ENCODE assay signal across 20 cellular contexts in the genomic region with DNA sequence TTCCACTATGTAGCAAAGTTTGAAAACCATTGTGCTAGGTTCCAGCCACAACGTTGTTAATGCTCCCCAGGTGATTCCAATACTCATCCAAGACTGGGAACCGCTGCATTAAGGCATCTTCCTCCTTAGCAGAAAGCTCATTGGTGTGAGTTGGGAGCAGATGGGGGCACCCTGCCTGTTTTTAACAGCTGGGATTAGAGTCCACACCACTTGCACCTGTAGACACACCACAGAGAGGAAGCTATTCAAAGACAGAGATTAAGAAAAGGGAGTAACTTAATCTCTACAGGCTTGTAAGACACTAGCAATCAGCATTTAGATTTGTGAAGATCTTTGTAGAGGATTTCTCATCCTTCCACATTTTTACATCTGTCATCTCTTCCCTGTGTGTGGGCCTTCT.
DNase-seq lines count a peak whose midpoint lies in the region; ATAC-seq and TF ChIP-seq lines count a peak whose summit lies in the region.
"Had no signal": no experiment of that assay in that cellular context is flagged by ENCODE, and none has a peak within 500 bp of the region (broad histone marks: within the 10 kb centered on the region; RNA-seq: fewer than 3 reads in every experiment).

No MANE protein-coding gene starts in this region.

- no peak overlapping the region for H3K4me2 ChIP-seq in DND-41 (ENCODE audit: insufficient read depth, low read length)
- H3K4me2 ChIP-seq: BLaER1 treated with 17β-estradiol and CSF1 and Interleukin-3, amounts not matched to agents 10 nM and 100 nM had no signal

- H3K4me1 Mint-ChIP-seq in central memory CD8-positive, alpha-beta T cell = no peaks in the 10 kb centered on the region
- H3K4me1 Mint-ChIP-seq in T-helper 2 cell treated with Interferon-gamma antibody and Interleukin-4, amounts not matched to agents 5 μg/mL and 100 μg/mL, for 36 hours (ENCODE audit: low read depth) = peaks cover 5% of the 10 kb centered on the region

- no peaks in the 10 kb centered on the region for H4K20me1 ChIP-seq in DND-41 (ENCODE audit: insufficient read depth, low read length)
- H4K20me1 ChIP-seq: BLaER1 treated with 17β-estradiol and CSF1 and Interleukin-3, amounts not matched to agents 10 nM and 100 nM had no signal

- ATAC-seq in DND-41 (ENCODE audit: insufficient read depth, low read depth) (peak; percentile 73), left lobe of liver (no peak)
- no peak for ATAC-seq in central memory CD8-positive, alpha-beta T cell (replicated peaks; ENCODE audit: extremely low read depth, poor library complexity, severe bottlenecking)
- ATAC-seq: HCT116, HepG2 had no signal

- no peaks in the 10 kb centered on the region for H3K36me3 ChIP-seq in DND-41 (ENCODE audit: insufficient read depth, low read length)
- H3K36me3 ChIP-seq: BLaER1 treated with 17β-estradiol and CSF1 and Interleukin-3, amounts not matched to agents 10 nM and 100 nM had no signal

- H3K4me3 Mint-ChIP-seq in central memory CD8-positive, alpha-beta T cell = no peak overlapping the region
- H3K4me3 Mint-ChIP-seq in T-helper 2 cell treated with Interferon-gamma antibody and Interleukin-4, amounts not matched to agents 5 μg/mL and 100 μg/mL, for 36 hours = no peak overlapping the region
- H3K4me3 Mint-ChIP-seq: CD8-positive, alpha-beta memory T cell; IgD-negative memory B cell had no signal

- H3K27me3 ChIP-seq in DND-41 (ENCODE audit: insufficient read depth, low read length, poor library complexity) = no peaks in the 10 kb centered on the region
- H3K27me3 ChIP-seq: BLaER1 treated with 17β-estradiol and CSF1 and Interleukin-3, amounts not matched to agents 10 nM and 100 nM had no signal

- H3K27ac Mint-ChIP-seq in central memory CD8-positive, alpha-beta T cell (ENCODE audit: low read depth) = peak overlapping the region; percentile 51
- no peak overlapping the region for H3K27ac Mint-ChIP-seq in T-helper 2 cell treated with Interferon-gamma antibody and Interleukin-4, amounts not matched to agents 5 μg/mL and 100 μg/mL, for 36 hours
- H3K27ac Mint-ChIP-seq: CD8-positive, alpha-beta memory T cell; IgD-negative memory B cell had no signal

- H3K4me3 ChIP-seq in DND-41 (ENCODE audit: low read depth in 1 of 2, low read length in 2 of 2) = no peak overlapping the region
- H3K4me3 ChIP-seq: BLaER1 treated with 17β-estradiol and CSF1 and Interleukin-3, amounts not matched to agents 10 nM and 100 nM had no signal

- H3K36me3 Mint-ChIP-seq in central memory CD8-positive, alpha-beta T cell (ENCODE audit: insufficient read depth) = no peaks in the 10 kb centered on the region
- H3K36me3 Mint-ChIP-seq in T-helper 2 cell treated with Interferon-gamma antibody and Interleukin-4, amounts not matched to agents 5 μg/mL and 100 μg/mL, for 36 hours (ENCODE audit: low read depth) = no peaks in the 10 kb centered on the region
- H3K36me3 Mint-ChIP-seq: CD8-positive, alpha-beta memory T cell; IgD-negative memory B cell had no signal

- TF ChIP-seq CTCF in DND-41 (IDR thresholded peaks at IDR 0.05; ENCODE audit: borderline replicate concordance, extremely low read depth, low read length, poor library complexity, severe bottlenecking) = no peak

- peak; percentile 38 for DNase-seq in DND-41
- peak; percentile 80 for DNase-seq in MV-4-11 (lab: John Stamatoyannopoulos, UW)
- peak; percentile 77 for DNase-seq in NCI-H82 (lab: John Stamatoyannopoulos, UW)
- DNase-seq in central memory CD8-positive, alpha-beta T cell (ENCODE audit: low spot score in 2 of 2) = no peak
- no peak for DNase-seq in stimulated activated naive CD4-positive, alpha-beta T cell (lab: John Stamatoyannopoulos, UW)
- no peak for DNase-seq in T-helper 2 cell treated with Interferon-gamma antibody and Interleukin-4, amounts not matched to agents 5 μg/mL and 100 μg/mL, for 36 hours (ENCODE audit: low spot score)
- DNase-seq in left lobe of liver (ENCODE audit: low spot score) = no peak
- no peak for DNase-seq in SW480 (ENCODE audit: low spot score)
- DNase-seq: 8988T; CD8-positive, alpha-beta memory T cell; COR-L47; DMS 273 treated with DMSO at 0.1 percent for 48 hours; DMS53; GDM1; GOT3; H7 had no signal

- H3K4me1 ChIP-seq in DND-41 (ENCODE audit: insufficient read depth, low read length) = peaks cover 48% of the 10 kb centered on the region
- H3K4me1 ChIP-seq: BLaER1 treated with 17β-estradiol and CSF1 and Interleukin-3, amounts not matched to agents 10 nM and 100 nM had no signal

- H3K27ac ChIP-seq in DND-41 (ENCODE audit: low read length) = peak overlapping the region; percentile 61
- H3K27ac ChIP-seq: BLaER1 treated with 17β-estradiol and CSF1 and Interleukin-3, amounts not matched to agents 10 nM and 100 nM had no signal

- peaks cover 25% of the 10 kb centered on the region for H3K27me3 Mint-ChIP-seq in central memory CD8-positive, alpha-beta T cell
- H3K27me3 Mint-ChIP-seq in T-helper 2 cell treated with Interferon-gamma antibody and Interleukin-4, amounts not matched to agents 5 μg/mL and 100 μg/mL, for 36 hours (ENCODE audit: low read depth) = peaks cover 3% of the 10 kb centered on the region
- H3K27me3 Mint-ChIP-seq: IgD-negative memory B cell had no signal

- no peak overlapping the region for H2AFZ ChIP-seq in DND-41 (ENCODE audit: low read depth, low read length)

- no peaks in the 10 kb centered on the region for H3K9me3 ChIP-seq in DND-41 (ENCODE audit: insufficient read depth, low read length, severe bottlenecking)

- H3K9ac ChIP-seq in DND-41 (ENCODE audit: low read depth, low read length) = no peak overlapping the region
- H3K9ac ChIP-seq: BLaER1 treated with 17β-estradiol and CSF1 and Interleukin-3, amounts not matched to agents 10 nM and 100 nM had no signal

- H3K9me3 Mint-ChIP-seq in central memory CD8-positive, alpha-beta T cell = no peaks in the 10 kb centered on the region
- H3K9me3 Mint-ChIP-seq in T-helper 2 cell treated with Interferon-gamma antibody and Interleukin-4, amounts not matched to agents 5 μg/mL and 100 μg/mL, for 36 hours = peaks cover 9% of the 10 kb centered on the region

- H3K79me2 ChIP-seq in DND-41 (ENCODE audit: insufficient read depth, low read length) = no peaks in the 10 kb centered on the region

Comparison
In these comparisons a context has a peak if more than half of its experiments do, and no peak if none do; other contexts are left out.
1. DNase-seq: peak in DND-41 (single experiment), MV-4-11 (single experiment) and NCI-H82 (single experiment); none in central memory CD8-positive, alpha-beta T cell (0 of 2), stimulated activated naive CD4-positive, alpha-beta T cell (0 of 6), T-helper 2 cell treated with Interferon-gamma antibody and Interleukin-4, amounts not matched to agents 5 μg/mL and 100 μg/mL, for 36 hours (single experiment), left lobe of liver (single experiment) and SW480 (single experiment).